9 cellular contexts compared by ENCODE assay signal in the genomic region with DNA sequence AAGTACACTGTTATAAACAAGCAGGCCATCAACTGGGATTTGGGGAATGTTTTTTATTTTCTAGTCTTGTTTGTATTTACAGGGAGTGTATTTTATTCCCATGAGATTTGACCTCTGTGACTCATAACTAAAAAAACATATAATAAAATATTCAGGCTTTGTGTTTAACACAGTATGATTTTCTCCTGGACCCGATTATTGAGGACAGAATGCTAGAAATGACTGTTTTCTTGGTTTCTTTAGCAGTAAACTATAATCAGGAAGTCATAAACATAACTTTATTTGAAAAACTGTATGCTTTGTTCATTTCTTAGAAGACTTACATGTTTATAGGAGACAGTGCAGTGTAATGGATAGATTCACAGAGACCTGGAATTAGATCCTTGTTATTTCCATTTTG. TPM values are rescaled to one million over a fixed set of nuclear protein-coding genes. Genes with fewer than 3 reads are reported as not detected.
A peak's percentile ranks its signal among the peaks of the same experiment; 100 is the strongest.
DNase-seq lines count a peak whose midpoint lies in the region; ATAC-seq and TF ChIP-seq lines count a peak whose summit lies in the region.
"Had no signal": no experiment of that assay in that cellular context is flagged by ENCODE, and none has a peak within 500 bp of the region (broad histone marks: within the 10 kb centered on the region; RNA-seq: fewer than 3 reads in every experiment).

No MANE protein-coding gene starts in this region.

- no peak overlapping the region for H3K27ac ChIP-seq in CD4-positive, alpha-beta T cell (ENCODE audit: low read depth, low read length)
- no peak overlapping the region for H3K27ac ChIP-seq in HUES48 (ENCODE audit: low read depth, low read length)

- no peak for TF ChIP-seq CTCF in CD4-positive, alpha-beta T cell (IDR thresholded peaks at IDR 0.05)
- TF ChIP-seq CTCF in brain (conservative IDR thresholded peaks at IDR 0.05): no peak

- H3K9ac ChIP-seq in HUES48 (ENCODE audit: low read depth, low read length): no peak overlapping the region

- no peaks in the 10 kb centered on the region for H3K27me3 ChIP-seq in CD4-positive, alpha-beta T cell (ENCODE audit: control insufficient read depth, insufficient read depth, low read length)
- H3K27me3 ChIP-seq in HUES48 (ENCODE audit: control insufficient read depth, insufficient read depth, low read length): no peaks in the 10 kb centered on the region

- no peak for DNase-seq in CD4-positive, alpha-beta T cell
- DNase-seq in naive B cell (no peak), AML-193 (lab: John Stamatoyannopoulos, UW) (no peak), NCI-H446 (lab: John Stamatoyannopoulos, UW) (no peak)
- no peak for DNase-seq in stimulated activated CD4-positive, alpha-beta T cell treated with anti-CD3 and anti-CD28 coated beads, Interleukin-2, amount 100 ng/mL, for 48 hours
- DNase-seq: GDM1 had no signal

- no peak for ATAC-seq in CD4-positive, alpha-beta T cell (ENCODE audit: poor library complexity)
- no peak for ATAC-seq in naive B cell (ENCODE audit: low read depth in 2 of 2)
- ATAC-seq in HG03097 (IDR thresholded peaks at IDR 0.05; ENCODE audit: low FRiP score, unreplicated experiment): no peak

- H3K27me3 Mint-ChIP-seq in CD4-positive, alpha-beta T cell: no peaks in the 10 kb centered on the region
- H3K27me3 Mint-ChIP-seq in brain: peaks cover 20% of the 10 kb centered on the region
- H3K27me3 Mint-ChIP-seq in naive B cell: no peaks in the 10 kb centered on the region

- POLR2A ChIA-PET in CD4-positive, alpha-beta T cell (lab: Charles Lee): interaction anchor here (0.7 kb wide), 1 partner anchor 251 kb away, joined by 3 read pairs; no protein-coding TSS in a partner anchor

- peak overlapping the region; percentile 88 for H3K4me3 ChIP-seq in HUES48 (ENCODE audit: low read depth, low read length)

- peaks cover 50% of the 10 kb centered on the region for H3K4me1 Mint-ChIP-seq in CD4-positive, alpha-beta T cell (ENCODE audit: low read depth)
- H3K4me1 Mint-ChIP-seq in brain (peaks cover 67% of the 10 kb centered on the region), naive B cell (peaks cover 36 to 60% (median 42%) of the 10 kb centered on the region in 3 donors)

- H3K36me3 ChIP-seq in HUES48 (ENCODE audit: control insufficient read depth, insufficient read depth, low read length): peaks cover 35% of the 10 kb centered on the region

- peak overlapping the region; percentile 99 for H3K4me3 Mint-ChIP-seq in CD4-positive, alpha-beta T cell
- H3K4me3 Mint-ChIP-seq in brain (peak overlapping the region; percentile 94 to 100 (median 95)), naive B cell (peak overlapping the region in 6 of 8 donors; percentile 33 to 100 (median 98))

- H3K27ac Mint-ChIP-seq in CD4-positive, alpha-beta T cell: peak overlapping the region; percentile 90
- H3K27ac Mint-ChIP-seq in brain (peak overlapping the region in 2 of 5 experiments; percentile 97 to 100), naive B cell (peak overlapping the region in 2 of 6 donors; percentile 38 to 97)

- peaks cover 2% of the 10 kb centered on the region for H3K9me3 Mint-ChIP-seq in CD4-positive, alpha-beta T cell
- peaks cover 0 to 11% (median 7%) of the 10 kb centered on the region in 5 experiments for H3K9me3 Mint-ChIP-seq in brain
- H3K9me3 Mint-ChIP-seq in naive B cell: peaks cover 0 to 4% (median 0%) of the 10 kb centered on the region in 7 donors

- intact Hi-C loops in CD4-positive, alpha-beta T cell (cut with DNase I, micrococcal nuclease): loop anchor here in 1 of 2 experiments (5.0 to 10.0 kb wide), 2 partner anchors 172 to 316 kb away; a partner anchor contains a TSS

- no peaks in the 10 kb centered on the region for H3K9me3 ChIP-seq in CD4-positive, alpha-beta T cell (ENCODE audit: control insufficient read depth, low read length)
- no peaks in the 10 kb centered on the region for H3K9me3 ChIP-seq in HUES48 (ENCODE audit: control insufficient read depth, insufficient read depth, low read length)

- H3K36me3 Mint-ChIP-seq in CD4-positive, alpha-beta T cell (ENCODE audit: low read depth): peaks cover 53% of the 10 kb centered on the region
- peaks cover 27% of the 10 kb centered on the region for H3K36me3 Mint-ChIP-seq in brain
- H3K36me3 Mint-ChIP-seq in naive B cell: peaks cover 18 to 20% of the 10 kb centered on the region in 2 donors

- CTCF ChIA-PET in CD4-positive, alpha-beta T cell (lab: Charles Lee): no interaction called here

- peaks cover 22% of the 10 kb centered on the region for H3K4me1 ChIP-seq in HUES48 (ENCODE audit: control insufficient read depth, insufficient read depth, low read length)

RNA-seq across cellular contexts. Expression of a gene that starts 2.1 kb away (rescaled TPM):
- total RNA-seq in CD4-positive, alpha-beta T cell: 1 to 10 TPM; 4.6 TPM
- polyA plus RNA-seq in brain (ENCODE audit: insufficient read depth, low read depth, low replicate concordance) (1.8 TPM), naive B cell (ENCODE audit: low read depth in 6 of 6) (10 to 100 TPM in 5 of 6 donors, 1 to 10 TPM in 1; 7.2 to 18.9 (median 14.2) TPM)

RNA-seq across cellular contexts. Expression of a gene that starts 2.7 kb away (rescaled TPM):
- under 1 TPM; 0.36 to 0.47 TPM for total RNA-seq in CD4-positive, alpha-beta T cell
- 3.9 TPM for polyA plus RNA-seq in brain (ENCODE audit: insufficient read depth, low read depth, low replicate concordance)
- 1 to 10 TPM; 1.5 to 4.6 (median 1.9) TPM for polyA plus RNA-seq in naive B cell (ENCODE audit: low read depth in 6 of 6)
